ENCODE assay signal across 8 cellular contexts in genomic region chrX:103941201-103941975, GRCh38. TPM values are rescaled to one million over a fixed set of nuclear protein-coding genes. Genes with fewer than 3 reads are reported as not detected.
A peak's percentile ranks its signal among the peaks of the same experiment; 100 is the strongest.
DNase-seq lines count a peak whose midpoint lies in the region; TF ChIP-seq lines count a peak whose summit lies in the region.

No MANE protein-coding gene starts in this region.

- in situ Hi-C loops in GM23248 (cut with MboI): no loop called here

- H3F3A ChIP-seq in GM23248 (ENCODE audit: insufficient read depth): no peaks in the 10 kb centered on the region

- H3K27me3 Mint-ChIP-seq in neural crest cell (ENCODE audit: low read depth): no peaks in the 10 kb centered on the region

- H3K27me3 ChIP-seq in GM23248 (replicated peaks; ENCODE audit: insufficient read depth): no peaks in the 10 kb centered on the region

- no peak overlapping the region; the same call in 1 of the 2 replicates for H3K9ac ChIP-seq in GM23248

- H3K4me1 Mint-ChIP-seq in neural crest cell: no peaks in the 10 kb centered on the region

- H3K36me3 ChIP-seq in GM23248 (ENCODE audit: low read depth): no peaks in the 10 kb centered on the region

- H3K4me3 ChIP-seq in GM23248: no peak overlapping the region

- no peak overlapping the region for H3K27ac ChIP-seq in GM23248

- H3K27ac Mint-ChIP-seq in neural crest cell (ENCODE audit: unreplicated experiment): no peak overlapping the region

- TF ChIP-seq CTCF in neural crest cell (conservative IDR thresholded peaks at IDR 0.05): peak; percentile 63

- peaks cover 5% of the 10 kb centered on the region; the same call in 1 of the 2 replicates for H3K4me1 ChIP-seq in GM23248 (ENCODE audit: insufficient read depth)

- H3K36me3 Mint-ChIP-seq in neural crest cell (ENCODE audit: low read depth): peaks cover 9% of the 10 kb centered on the region

- no peaks in the 10 kb centered on the region for H3K9me3 ChIP-seq in GM23248 (ENCODE audit: low read depth)

- no peak overlapping the region for H3K4me2 ChIP-seq in GM23248 (ENCODE audit: unreplicated experiment)

- no peaks in the 10 kb centered on the region for H3K79me2 ChIP-seq in GM23248 (ENCODE audit: insufficient read depth)

- H2AFZ ChIP-seq in GM23248: 0 out of 2 replicates have a peak overlapping the region, but pooled peaks have one; percentile 29

- 34 to 38% methylated on average over 3 of the region's 3 CpGs for WGBS in GM23248 (ENCODE audit: low coverage in 1 of 2, low lambda C conversion rate in 2 of 2, missing lambda C conversion rate in 2 of 2), 2 experiments

- no peaks in the 10 kb centered on the region for H4K20me1 ChIP-seq in GM23248 (ENCODE audit: insufficient read depth)

- peak; percentile 0 for DNase-seq in NOMO-1 treated with dmso at 0.1 percent for 144 hours (lab: John Stamatoyannopoulos, UW; ENCODE audit: unreplicated experiment)
- DNase-seq in NOMO-1 treated with DMSO at 0.1 percent for 48 hours (lab: John Stamatoyannopoulos, UW; ENCODE audit: unreplicated experiment): no peak
- DNase-seq in GM23248: peak; percentile 51
- DNase-seq in NCI-H226: peak; percentile 29
- DNase-seq in dermis blood vessel endothelial cell: peak; percentile 63
- no peak for DNase-seq in neural crest cell (ENCODE audit: low read depth, low spot score)
- DNase-seq in effector CD4-positive, alpha-beta T cell: no peak
- no peak for DNase-seq in anterior cingulate cortex (lab: John Stamatoyannopoulos, UW)

- H3K9me3 Mint-ChIP-seq in neural crest cell: peaks cover 12% of the 10 kb centered on the region

- no peak overlapping the region for H3K4me3 Mint-ChIP-seq in neural crest cell

- H3K9me2 ChIP-seq in GM23248 (ENCODE audit: insufficient read depth): no peaks in the 10 kb centered on the region

RNA-seq across cellular contexts. Expression of gene TMSB15B, which starts 21.0 kb away (rescaled TPM):
- total RNA-seq in GM23248 (2014; rRNA removed; shearing (Covaris generic)): 0.63 and 1.4 TPM in 2 replicates
- polyA plus RNA-seq in GM23248 (2016; fragmentation: Nextera tagmentation; extraction: Ambion mirVana): 7.3 and 8.7 TPM in 2 replicates
- total RNA-seq in dermis blood vessel endothelial cell (2.8 and 6.5 TPM in 2 replicates), neural crest cell (36.8 and 40.7 TPM in 2 replicates)

Comparison
In these comparisons a context has a peak if more than half of its experiments do, and no peak if none do; other contexts are left out.
1. DNase-seq: peak in NOMO-1 treated with dmso at 0.1 percent for 144 hours (single experiment), GM23248 (single experiment), NCI-H226 (single experiment) and dermis blood vessel endothelial cell (single experiment); none in NOMO-1 treated with DMSO at 0.1 percent for 48 hours (single experiment), neural crest cell (single experiment), effector CD4-positive, alpha-beta T cell (single experiment) and anterior cingulate cortex (0 of 58).